Comparison of ENCODE assay signal across 1 cellular context in genomic region chr10:43436291-43437140, GRCh38.
TF ChIP-seq lines count a peak whose summit lies in the region.

TSS of gene ZNF487 (plus strand) at chr10:43437111. CDS start at chr10:43475814, 38,703 bp downstream.

TF ChIP-seq in K562, 482 proteins besides CTCF, POLR2A, EP300 and RAD21 (continued from another document and continues in another):
- TF ChIP-seq ATF2 (CRISPR knock-in tag; IDR thresholded peaks at IDR 0.05) (no peak), KDM4B (IDR thresholded peaks at IDR 0.05; ENCODE audit: borderline replicate concordance in 2 of 2, low read depth in 1 of 2) (no peak; a peak in 1 of 4 replicates), SIN3B (IDR thresholded peaks at IDR 0.05; ENCODE audit: low read depth) (peak; percentile 61; the same call in 1 of the 2 replicates), HDGF (IDR thresholded peaks at IDR 0.05) (peak; percentile 45; the same call in 1 of the 2 replicates), CSDE1 (IDR thresholded peaks at IDR 0.05) (no peak), ZBTB7A (IDR thresholded peaks at IDR 0.05; ENCODE audit: borderline replicate concordance, control insufficient read depth, low read depth, low read length) (peak; percentile 94), ZNF76 (CRISPR knock-in tag; IDR thresholded peaks at IDR 0.05; ENCODE audit: borderline replicate concordance) (no peak), SMARCA5 (IDR thresholded peaks at IDR 0.05) (0 out of 2 replicates have a peak, but pooled peaks have one; percentile 12), RBFOX2 (IDR thresholded peaks at IDR 0.05; ENCODE audit: low read depth, low read length) (peak; percentile 99), CCAR2 (IDR thresholded peaks at IDR 0.05; ENCODE audit: low read depth, low read length) (no peak), ZBTB9 (CRISPR knock-in tag; IDR thresholded peaks at IDR 0.05) (peak; percentile 88), GABPA (tag; conservative IDR thresholded peaks at IDR 0.05; ENCODE audit: low read depth) (peak; percentile 84), PTTG1 (tag; IDR thresholded peaks at IDR 0.05; ENCODE audit: low read depth) (no peak), NR3C1 (CRISPR knock-in tag; IDR thresholded peaks at IDR 0.05) (0 out of 2 replicates have a peak, but pooled peaks have one; percentile 16), STAT5A (IDR thresholded peaks at IDR 0.05; ENCODE audit: borderline replicate concordance, low read length) (no peak), BRCA1 (IDR thresholded peaks at IDR 0.05) (no peak), BRCA1 (CRISPR knock-in tag; IDR thresholded peaks at IDR 0.05) (no peak), SMARCB1 (IDR thresholded peaks at IDR 0.05; ENCODE audit: insufficient read length, low read depth) (no peak), TRIM28 (IDR thresholded peaks at IDR 0.05) (no peak; the same call in none of the 2 replicates), IRF2 (CRISPR knock-in tag; IDR thresholded peaks at IDR 0.05) (no peak), E2F5 (CRISPR knock-in tag; IDR thresholded peaks at IDR 0.05) (no peak), ELF2 (CRISPR knock-in tag; IDR thresholded peaks at IDR 0.05) (peak; percentile 85), SMAD2 (IDR thresholded peaks at IDR 0.05; ENCODE audit: low read depth, low read length) (no peak), ZNF143 (CRISPR knock-in tag; IDR thresholded peaks at IDR 0.05) (no peak), PCBP1 (IDR thresholded peaks at IDR 0.05; ENCODE audit: low read depth, low read length, poor library complexity, severe bottlenecking) (no peak), DEAF1 (CRISPR knock-in tag; IDR thresholded peaks at IDR 0.05) (peak; percentile 86), ZNF324 (CRISPR knock-in tag; IDR thresholded peaks at IDR 0.05) (no peak), NKRF (IDR thresholded peaks at IDR 0.05; ENCODE audit: borderline replicate concordance) (peak; percentile 90; the same call in 1 of the 2 replicates), HCFC1 (IDR thresholded peaks at IDR 0.05; ENCODE audit: low read depth, low read length) (no peak), ZNF134 (CRISPR knock-in tag; conservative IDR thresholded peaks at IDR 0.05) (peak; percentile 39), FOXP4 (CRISPR knock-in tag; IDR thresholded peaks at IDR 0.05; ENCODE audit: borderline replicate concordance) (peak; percentile 93; the same call in 1 of the 2 replicates), NRF1 (conservative IDR thresholded peaks at IDR 0.05 in 1 of 2, IDR thresholded peaks at IDR 0.05 in 1 of 2) (peak; percentile 88 to 91), RCOR1 (IDR thresholded peaks at IDR 0.05; ENCODE audit: borderline replicate concordance in 1 of 2, low read depth in 2 of 2, low read length in 2 of 2) (no peak; a peak in 1 of 4 replicates), ZBTB40 (IDR thresholded peaks at IDR 0.05) (peak; percentile 64), ZBTB40 (CRISPR knock-in tag; IDR thresholded peaks at IDR 0.05) (no peak), DIDO1 (tag; IDR thresholded peaks at IDR 0.05; ENCODE audit: low read depth) (0 out of 2 replicates have a peak, but pooled peaks have one; percentile 29), HOMEZ (CRISPR knock-in tag; IDR thresholded peaks at IDR 0.05) (no peak), SUPT5H (IDR thresholded peaks at IDR 0.05) (peak; percentile 91), SMARCA4 (IDR thresholded peaks at IDR 0.05) (peak; percentile 72; the same call in 1 of the 2 replicates), HINFP (tag; conservative IDR thresholded peaks at IDR 0.05; ENCODE audit: low read depth) (no peak), ETV5 (CRISPR knock-in tag; IDR thresholded peaks at IDR 0.05; ENCODE audit: low read depth) (peak; percentile 92)
